Comparison of ENCODE assay signal across 1 cellular context in genomic region chr16:85535352-85536072, GRCh38.
A peak's percentile ranks its signal among the peaks of the same experiment; 100 is the strongest.
TF ChIP-seq lines count a peak whose summit lies in the region.

No MANE protein-coding gene starts in this region.

TF ChIP-seq in K562, 482 proteins besides CTCF, POLR2A, EP300 and RAD21 (continued from another document and continues in another):
- TF ChIP-seq STAT5A (IDR thresholded peaks at IDR 0.05; ENCODE audit: borderline replicate concordance, low read length) (peak; percentile 97), ASH1L (IDR thresholded peaks at IDR 0.05; ENCODE audit: borderline replicate concordance, low read depth, partially characterized antibody) (no peak), AFF4 (CRISPR knock-in tag; IDR thresholded peaks at IDR 0.05) (0 out of 2 replicates have a peak, but pooled peaks have one; percentile 70), TCF3 (CRISPR knock-in tag; IDR thresholded peaks at IDR 0.05) (peak; percentile 99), CC2D1A (IDR thresholded peaks at IDR 0.05) (peak; percentile 98), SUPT5H (IDR thresholded peaks at IDR 0.05) (no peak), L3MBTL2 (IDR thresholded peaks at IDR 0.05) (peak; percentile 45), EWSR1 (IDR thresholded peaks at IDR 0.05; ENCODE audit: borderline replicate concordance, low read depth, partially characterized antibody) (no peak), ZMIZ1 (IDR thresholded peaks at IDR 0.05; ENCODE audit: low read depth in 2 of 2, low read length in 2 of 2) (peak in 1 of 2 experiments; percentile 98; a peak in 2 of 4 replicates), PBX2 (CRISPR knock-in tag; IDR thresholded peaks at IDR 0.05; ENCODE audit: low read depth) (no peak), PBX2 (tag; conservative IDR thresholded peaks at IDR 0.05; ENCODE audit: low read depth) (peak; percentile 86), THAP12 (CRISPR knock-in tag; IDR thresholded peaks at IDR 0.05) (peak; percentile 8; the same call in 1 of the 2 replicates), ZKSCAN3 (CRISPR knock-in tag; IDR thresholded peaks at IDR 0.05) (peak; percentile 48; the same call in 1 of the 2 replicates), NFE2 (IDR thresholded peaks at IDR 0.05; ENCODE audit: low read depth) (no peak), EGR1 (conservative IDR thresholded peaks at IDR 0.05) (peak; percentile 91), PHF21A (IDR thresholded peaks at IDR 0.05; ENCODE audit: borderline replicate concordance, low read depth) (peak; percentile 97), TCFL5 (CRISPR knock-in tag; conservative IDR thresholded peaks at IDR 0.05) (peak; percentile 24), NFATC3 (IDR thresholded peaks at IDR 0.05) (peak; percentile 80; the same call in 1 of the 2 replicates), HOMEZ (CRISPR knock-in tag; IDR thresholded peaks at IDR 0.05) (no peak), ERF (CRISPR knock-in tag; IDR thresholded peaks at IDR 0.05) (peak; percentile 73), ZNF507 (tag; conservative IDR thresholded peaks at IDR 0.05) (no peak), MTA3 (IDR thresholded peaks at IDR 0.05; ENCODE audit: borderline replicate concordance) (peak; percentile 96), JUND (IDR thresholded peaks at IDR 0.05; ENCODE audit: borderline replicate concordance, low read depth, low read length) (peak; percentile 90), JUND (tag; IDR thresholded peaks at IDR 0.05; ENCODE audit: borderline replicate concordance, low read depth, low read length) (peak; percentile 66; the same call in 2 of the 3 replicates), ZNF174 (CRISPR knock-in tag; IDR thresholded peaks at IDR 0.05) (no peak), KLF13 (tag; IDR thresholded peaks at IDR 0.05; ENCODE audit: borderline replicate concordance, low read depth) (peak; percentile 86), TCF15 (CRISPR knock-in tag; IDR thresholded peaks at IDR 0.05) (peak; percentile 91; the same call in 1 of the 2 replicates), HNRNPH1 (optimal IDR thresholded peaks at IDR 0.05; ENCODE audit: low read depth, low read length) (no peak), GTF2B (IDR thresholded peaks at IDR 0.05; ENCODE audit: extremely low read depth, insufficient read length) (no peak), RAD51 (IDR thresholded peaks at IDR 0.05; ENCODE audit: borderline replicate concordance, low read depth) (peak; percentile 58; the same call in 1 of the 2 replicates), SIN3A (IDR thresholded peaks at IDR 0.05; ENCODE audit: borderline replicate concordance in 2 of 2, control insufficient read depth in 1 of 2, low read depth in 2 of 2, low read length in 2 of 2) (peak in 1 of 2 experiments; percentile 81; a peak in 1 of 4 replicates), ZNF561 (CRISPR knock-in tag; conservative IDR thresholded peaks at IDR 0.05) (0 out of 2 replicates have a peak, but pooled peaks have one; percentile 59), HCFC1 (IDR thresholded peaks at IDR 0.05; ENCODE audit: low read depth, low read length) (peak; percentile 52; the same call in 1 of the 2 replicates), SMARCB1 (IDR thresholded peaks at IDR 0.05; ENCODE audit: insufficient read length, low read depth) (no peak), TAF1 (IDR thresholded peaks at IDR 0.05; ENCODE audit: control insufficient read depth, extremely low read depth, insufficient read depth, low read length, severe bottlenecking) (peak; percentile 68), ZNF212 (CRISPR knock-in tag; IDR thresholded peaks at IDR 0.05) (no peak), NFXL1 (CRISPR knock-in tag; IDR thresholded peaks at IDR 0.05) (peak; percentile 74), ATF1 (CRISPR knock-in tag; IDR thresholded peaks at IDR 0.05) (no peak), ATF1 (tag; IDR thresholded peaks at IDR 0.05) (peak; percentile 85), ZFX (CRISPR knock-in tag; IDR thresholded peaks at IDR 0.05) (peak; percentile 90), FOS (IDR thresholded peaks at IDR 0.05; ENCODE audit: extremely low read depth, insufficient read length) (no peak), ZBTB43 (CRISPR knock-in tag; IDR thresholded peaks at IDR 0.05) (0 out of 2 replicates have a peak, but pooled peaks have one; percentile 58), NELFE (IDR thresholded peaks at IDR 0.05; ENCODE audit: insufficient read depth, insufficient read length) (no peak), STAT5B (CRISPR knock-in tag; IDR thresholded peaks at IDR 0.05) (no peak), GATAD2B (IDR thresholded peaks at IDR 0.05; ENCODE audit: borderline replicate concordance) (peak; percentile 99), CEBPB (tag; IDR thresholded peaks at IDR 0.05) (no peak), SMARCA4 (IDR thresholded peaks at IDR 0.05) (peak; percentile 100), ZFPM2 (CRISPR knock-in tag; IDR thresholded peaks at IDR 0.05) (no peak), PTRF (tag; IDR thresholded peaks at IDR 0.05) (peak; percentile 77), ARID3A (IDR thresholded peaks at IDR 0.05; ENCODE audit: borderline replicate concordance, low read depth, low read length) (peak; percentile 95)
